ENCODE assay signal across 1 cellular context in genomic region chr15:99143655-99144610, GRCh38.
TF ChIP-seq lines count a peak whose summit lies in the region.

No MANE protein-coding gene starts in this region.

TF ChIP-seq in H1, 55 proteins besides CTCF, POLR2A, EP300 and RAD21 (continued from another document):
- TF ChIP-seq ATF3 (IDR thresholded peaks at IDR 0.05; ENCODE audit: insufficient read depth, low read depth, low read length) (no peak), CHD1 (IDR thresholded peaks at IDR 0.05; ENCODE audit: low read depth, low read length) (no peak), KDM1A (IDR thresholded peaks at IDR 0.05; ENCODE audit: borderline replicate concordance, low read length) (no peak), GABPA (IDR thresholded peaks at IDR 0.05; ENCODE audit: borderline replicate concordance, insufficient read depth, low read length) (no peak), TAF7 (optimal IDR thresholded peaks at IDR 0.05; ENCODE audit: borderline replicate concordance, low read depth, low read length) (no peak), TAF1 (IDR thresholded peaks at IDR 0.05; ENCODE audit: low read depth, low read length) (no peak), CEBPB (IDR thresholded peaks at IDR 0.05; ENCODE audit: low read depth, low read length) (no peak), TEAD4 (IDR thresholded peaks at IDR 0.05; ENCODE audit: low read depth, low read length) (no peak), CTBP2 (IDR thresholded peaks at IDR 0.05; ENCODE audit: borderline replicate concordance, insufficient read depth, insufficient read length, low read length) (no peak), KDM5A (IDR thresholded peaks at IDR 0.05; ENCODE audit: low read length) (no peak), SIRT6 (IDR thresholded peaks at IDR 0.05; ENCODE audit: low read length) (no peak)
